Comparison of ENCODE assay signal across 20 cellular contexts in genomic region chr3:197830308-197830966, GRCh38. TPM values are rescaled to one million over a fixed set of nuclear protein-coding genes. Genes with fewer than 3 reads are reported as not detected.
DNase-seq lines count a peak whose midpoint lies in the region; ATAC-seq and TF ChIP-seq lines count a peak whose summit lies in the region.
"Had no signal": no experiment of that assay in that cellular context is flagged by ENCODE, and none has a peak within 500 bp of the region (broad histone marks: within the 10 kb centered on the region; RNA-seq: fewer than 3 reads in every experiment).

No MANE protein-coding gene starts in this region.

- intact Hi-C loops in lower lobe of right lung (cut with DNase I) = no loop called here
- intact Hi-C loops in natural killer cell (cut with micrococcal nuclease) = no loop called here

- TF ChIP-seq POLR2A in upper lobe of left lung (IDR thresholded peaks at IDR 0.05) = no peak

- no peak overlapping the region for H3K4me3 Mint-ChIP-seq in activated naive CD4-positive, alpha-beta T cell treated with anti-CD3 and anti-CD28 coated beads, Interleukin-2, amount 10 ng/mL, durations not matched to agents 7 days and 5 days
- H3K4me3 Mint-ChIP-seq in WTC11 (no peak overlapping the region), natural killer cell (no peak overlapping the region)
- H3K4me3 Mint-ChIP-seq: CD14-positive monocyte; CD4-positive, alpha-beta memory T cell; HFFc6 had no signal

- no peaks in the 10 kb centered on the region for H3K27me3 Mint-ChIP-seq in activated naive CD4-positive, alpha-beta T cell treated with anti-CD3 and anti-CD28 coated beads, Interleukin-2, amount 10 ng/mL, durations not matched to agents 7 days and 5 days
- no peaks in the 10 kb centered on the region for H3K27me3 Mint-ChIP-seq in WTC11 (ENCODE audit: low read depth)
- no peaks in the 10 kb centered on the region for H3K27me3 Mint-ChIP-seq in natural killer cell (ENCODE audit: low read depth in 2 of 2)
- H3K27me3 Mint-ChIP-seq: CD4-positive, alpha-beta memory T cell had no signal

- no peak overlapping the region for H3K4me3 ChIP-seq in lower lobe of right lung
- no peak overlapping the region for H3K4me3 ChIP-seq in upper lobe of left lung
- H3K4me3 ChIP-seq: BLaER1 had no signal

- H3K9me3 Mint-ChIP-seq in activated naive CD4-positive, alpha-beta T cell treated with anti-CD3 and anti-CD28 coated beads, Interleukin-2, amount 10 ng/mL, durations not matched to agents 7 days and 5 days = no peaks in the 10 kb centered on the region
- no peaks in the 10 kb centered on the region for H3K9me3 Mint-ChIP-seq in WTC11
- no peaks in the 10 kb centered on the region for H3K9me3 Mint-ChIP-seq in natural killer cell
- H3K9me3 Mint-ChIP-seq: CD14-positive monocyte; CD4-positive, alpha-beta memory T cell; HFFc6 had no signal

- CTCF ChIA-PET in activated naive CD4-positive, alpha-beta T cell treated with anti-CD3 and anti-CD28 coated beads, Interleukin-2, amount 10 ng/mL, durations not matched to agents 7 days and 5 days (lab: Charles Lee) = no interaction called here
- CTCF ChIA-PET in WTC11 (lab: Charles Lee) = no interaction called here

- WGBS in upper lobe of left lung, 2 donors = 62 to 65% methylated on average over 6 of the region's 6 CpGs

- H3K9me3 ChIP-seq in lower lobe of right lung (no peaks in the 10 kb centered on the region), upper lobe of left lung (no peaks in the 10 kb centered on the region)
- H3K9me3 ChIP-seq: BLaER1 had no signal

- no peaks in the 10 kb centered on the region for H3K4me1 ChIP-seq in lower lobe of right lung
- H3K4me1 ChIP-seq in upper lobe of left lung = no peaks in the 10 kb centered on the region
- H3K4me1 ChIP-seq: BLaER1 had no signal

- peak overlapping the region; percentile 54 for H3K27ac Mint-ChIP-seq in activated naive CD4-positive, alpha-beta T cell treated with anti-CD3 and anti-CD28 coated beads, Interleukin-2, amount 10 ng/mL, durations not matched to agents 7 days and 5 days
- H3K27ac Mint-ChIP-seq in WTC11 = 0 out of 2 replicates have a peak overlapping the region, but pooled peaks have one; percentile 17
- no peak overlapping the region for H3K27ac Mint-ChIP-seq in natural killer cell
- H3K27ac Mint-ChIP-seq: CD14-positive monocyte, HFFc6 had no signal

- no peaks in the 10 kb centered on the region for H3K4me1 Mint-ChIP-seq in activated naive CD4-positive, alpha-beta T cell treated with anti-CD3 and anti-CD28 coated beads, Interleukin-2, amount 10 ng/mL, durations not matched to agents 7 days and 5 days
- no peaks in the 10 kb centered on the region for H3K4me1 Mint-ChIP-seq in WTC11
- no peaks in the 10 kb centered on the region for H3K4me1 Mint-ChIP-seq in natural killer cell
- H3K4me1 Mint-ChIP-seq: CD14-positive monocyte had no signal

- H3K27me3 ChIP-seq in lower lobe of right lung (ENCODE audit: low read depth) = no peaks in the 10 kb centered on the region
- H3K27me3 ChIP-seq in upper lobe of left lung = no peaks in the 10 kb centered on the region
- H3K27me3 ChIP-seq: BLaER1 had no signal

- ATAC-seq in WTC11 = no peak
- ATAC-seq in lower lobe of right lung = peak; percentile 58 to 70
- peak in 1 of 2 donors; percentile 69 for ATAC-seq in upper lobe of left lung (ENCODE audit: low FRiP score in 2 of 2)
- ATAC-seq in natural killer cell = no peak
- ATAC-seq: HCT116 had no signal

- H3K36me3 ChIP-seq in lower lobe of right lung (peaks cover 85% of the 10 kb centered on the region), upper lobe of left lung (peaks cover 19 to 84% (median 36%) of the 10 kb centered on the region in 4 donors)

- no peak overlapping the region for H3K27ac ChIP-seq in lower lobe of right lung
- H3K27ac ChIP-seq in upper lobe of left lung = peak overlapping the region; percentile 19 to 61 (median 44)
- H3K27ac ChIP-seq: BLaER1 had no signal

- DNase-seq in activated naive CD4-positive, alpha-beta T cell treated with anti-CD3 and anti-CD28 coated beads, Interleukin-2, amount 10 ng/mL, durations not matched to agents 7 days and 5 days = no peak
- no peak for DNase-seq in activated naive CD4-positive, alpha-beta T cell (lab: John Stamatoyannopoulos, UW)
- DNase-seq in WTC11 (ENCODE audit: low spot score) (no peak), lower lobe of right lung (no peak), upper lobe of left lung (no peak), globus pallidus (ENCODE audit: low spot score) (no peak), natural killer cell (no peak)
- no peak for DNase-seq in stimulated activated CD4-positive, alpha-beta T cell treated with anti-CD3 and anti-CD28 coated beads, Interleukin-1b, Interleukin-23, amount 100 ng/mL, for 48 hours
- DNase-seq: 8988T; CD4-positive, alpha-beta memory T cell; DMS153; DMS79; GF-D8; GOT3; H7; HFFc6; IMR-90 had no signal

- TF ChIP-seq CTCF in WTC11 (IDR thresholded peaks at IDR 0.05) (no peak), lower lobe of right lung (IDR thresholded peaks at IDR 0.05) (no peak), upper lobe of left lung (IDR thresholded peaks at IDR 0.05) (no peak), natural killer cell (IDR thresholded peaks at IDR 0.05) (no peak)

- POLR2A ChIA-PET in WTC11 (lab: Charles Lee) = no interaction called here

- TF ChIP-seq EP300 in upper lobe of left lung (IDR thresholded peaks at IDR 0.05) = no peak

- peaks cover 46% of the 10 kb centered on the region for H3K36me3 Mint-ChIP-seq in activated naive CD4-positive, alpha-beta T cell treated with anti-CD3 and anti-CD28 coated beads, Interleukin-2, amount 10 ng/mL, durations not matched to agents 7 days and 5 days
- H3K36me3 Mint-ChIP-seq in WTC11 (peaks cover 62% of the 10 kb centered on the region), natural killer cell (peaks cover 19% of the 10 kb centered on the region)

TF ChIP-seq in WTC11, 78 proteins besides CTCF, POLR2A, EP300 and RAD21:
- TF ChIP-seq ZNF317 (CRISPR knock-in tag; IDR thresholded peaks at IDR 0.05; ENCODE audit: borderline replicate concordance, low read depth) = no peak
- no peak for TF ChIP-seq GTF2I (CRISPR knock-in tag; conservative IDR thresholded peaks at IDR 0.05)
- TF ChIP-seq ZNF263 (CRISPR knock-in tag; IDR thresholded peaks at IDR 0.05; ENCODE audit: low read depth) = no peak
- no peak for TF ChIP-seq ETV6 (CRISPR knock-in tag; IDR thresholded peaks at IDR 0.05)
- no peak for TF ChIP-seq TCF7 (CRISPR knock-in tag; IDR thresholded peaks at IDR 0.05; ENCODE audit: low read depth)
- no peak for TF ChIP-seq ERG (CRISPR knock-in tag; IDR thresholded peaks at IDR 0.05)
- TF ChIP-seq CREM (CRISPR knock-in tag; IDR thresholded peaks at IDR 0.05) = no peak
- no peak for TF ChIP-seq KAT7 (CRISPR knock-in tag; IDR thresholded peaks at IDR 0.05; ENCODE audit: borderline replicate concordance)
- no peak for TF ChIP-seq JAZF1 (CRISPR knock-in tag; IDR thresholded peaks at IDR 0.05)
- no peak for TF ChIP-seq NFATC4 (CRISPR knock-in tag; IDR thresholded peaks at IDR 0.05)
- no peak for TF ChIP-seq PREB (CRISPR knock-in tag; IDR thresholded peaks at IDR 0.05; ENCODE audit: borderline replicate concordance)
- no peak for TF ChIP-seq MXD4 (CRISPR knock-in tag; IDR thresholded peaks at IDR 0.05; ENCODE audit: borderline replicate concordance)
- no peak for TF ChIP-seq RORB (CRISPR knock-in tag; IDR thresholded peaks at IDR 0.05)
- TF ChIP-seq ZNF232 (CRISPR knock-in tag; IDR thresholded peaks at IDR 0.05) = no peak
- no peak for TF ChIP-seq ZNF281 (CRISPR knock-in tag; IDR thresholded peaks at IDR 0.05)

RNA-seq across cellular contexts. Expression of gene LRCH3, which starts 39.4 kb away (rescaled TPM):
- 63.6 to 68.7 TPM (median 64.4 TPM) in 3 replicates for total RNA-seq in WTC11 (2021)
- total RNA-seq in lower lobe of right lung = 35.7 TPM
- 10 to 100 TPM; 24.6 to 68.1 (median 34.2) TPM for total RNA-seq in upper lobe of left lung
- total RNA-seq in natural killer cell = 10 to 100 TPM; 68.1 to 90.5 (median 90.3) TPM

Comparison
In these comparisons a context has a peak if more than half of its experiments do, and no peak if none do; other contexts are left out.
1. H3K27ac Mint-ChIP-seq: peak in activated naive CD4-positive, alpha-beta T cell treated with anti-CD3 and anti-CD28 coated beads, Interleukin-2, amount 10 ng/mL, durations not matched to agents 7 days and 5 days (single experiment) and WTC11 (single experiment); none in natural killer cell (0 of 2).
2. ATAC-seq: peak in lower lobe of right lung (2 of 2); none in WTC11 (single experiment) and natural killer cell (0 of 3).